17 cellular contexts compared by ENCODE assay signal in the genomic region with DNA sequence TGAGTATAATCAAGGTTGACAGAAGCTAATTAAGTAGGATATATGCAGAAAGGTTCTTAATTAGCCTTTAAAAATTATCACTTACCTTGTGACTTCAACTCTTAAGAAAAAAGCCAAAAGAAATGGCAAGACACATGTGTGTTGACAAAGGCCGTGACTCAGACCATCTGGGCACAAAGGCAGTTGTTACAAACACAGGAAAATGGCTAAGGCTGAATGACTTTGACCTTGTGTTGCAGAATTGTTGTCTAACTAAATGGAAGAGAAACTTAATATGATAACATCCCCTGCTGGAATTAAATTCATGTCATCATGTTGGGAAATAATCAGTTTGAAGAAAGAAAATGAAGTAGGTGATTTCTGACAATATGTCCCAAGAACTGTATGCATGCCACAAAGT.
DNase-seq lines count a peak whose midpoint lies in the region; ATAC-seq and TF ChIP-seq lines count a peak whose summit lies in the region.
"Had no signal": no experiment of that assay in that cellular context is flagged by ENCODE, and none has a peak within 500 bp of the region (broad histone marks: within the 10 kb centered on the region; RNA-seq: fewer than 3 reads in every experiment).

No MANE protein-coding gene starts in this region.

- H3K4me1 ChIP-seq in GM23338 (ENCODE audit: insufficient read depth): peaks cover 7% of the 10 kb centered on the region; the same call in 1 of the 2 replicates
- H3K4me1 ChIP-seq: psoas muscle had no signal

- no peaks in the 10 kb centered on the region for H3K27me3 ChIP-seq in GM23338 (ENCODE audit: insufficient read depth)
- H3K27me3 ChIP-seq: hepatocyte had no signal

- ATAC-seq in GM23338 (no peak), HG03196 (IDR thresholded peaks at IDR 0.05; ENCODE audit: unreplicated experiment) (no peak)
- ATAC-seq in naive thymus-derived CD8-positive, alpha-beta T cell: no peak
- ATAC-seq: Panc1, psoas muscle had no signal

- H3K27ac Mint-ChIP-seq in GM23338: no peak overlapping the region
- no peak overlapping the region for H3K27ac Mint-ChIP-seq in naive thymus-derived CD8-positive, alpha-beta T cell
- H3K27ac Mint-ChIP-seq: activated naive CD4-positive, alpha-beta T cell treated with anti-CD3 and anti-CD28 coated beads, Interleukin-2, amount 50 U/mL, for 24 hours had no signal

- DNase-seq in AG20443 (ENCODE audit: low spot score) (peak; percentile 56), HCEC 1CT (peak; percentile 73), RPMI7951 (ENCODE audit: low read depth) (peak; percentile 20), glomerular endothelial cell (ENCODE audit: extremely low read depth, low read depth, low spot score) (peak; percentile 58), HUDEP-2 (lab: John Stamatoyannopoulos, UW; ENCODE audit: unreplicated experiment in 76 of 76) (no peak), GM23338 (ENCODE audit: low spot score) (no peak)
- no peak for DNase-seq in naive thymus-derived CD8-positive, alpha-beta T cell
- DNase-seq: cerebellar nuclear complex, NCI-H1105 treated with DMSO at 0.1 percent for 48 hours, NCI-H345, psoas muscle, T-helper 1 cell had no signal

- H3K36me3 Mint-ChIP-seq in GM23338 (ENCODE audit: low read depth): no peaks in the 10 kb centered on the region
- no peaks in the 10 kb centered on the region for H3K36me3 Mint-ChIP-seq in naive thymus-derived CD8-positive, alpha-beta T cell
- H3K36me3 Mint-ChIP-seq: activated naive CD4-positive, alpha-beta T cell treated with anti-CD3 and anti-CD28 coated beads, Interleukin-2, amount 50 U/mL, for 24 hours had no signal

- POLR2A ChIA-PET in naive thymus-derived CD8-positive, alpha-beta T cell (lab: Charles Lee): no interaction called here

- H3K79me2 ChIP-seq in GM23338 (replicated peaks; ENCODE audit: insufficient read depth): no peaks in the 10 kb centered on the region
- H3K79me2 ChIP-seq: hepatocyte had no signal

- TF ChIP-seq CTCF in GM23338 (conservative IDR thresholded peaks at IDR 0.05; ENCODE audit: low read depth in 2 of 2): no peak

- H3K36me3 ChIP-seq in GM23338 (ENCODE audit: insufficient read depth): no peaks in the 10 kb centered on the region

- H3K9me2 ChIP-seq in GM23338 (ENCODE audit: insufficient read depth): no peaks in the 10 kb centered on the region

- H3K4me3 Mint-ChIP-seq in GM23338: no peak overlapping the region
- H3K4me3 Mint-ChIP-seq in naive thymus-derived CD8-positive, alpha-beta T cell: no peak overlapping the region
- H3K4me3 Mint-ChIP-seq: activated naive CD4-positive, alpha-beta T cell treated with anti-CD3 and anti-CD28 coated beads, Interleukin-2, amount 50 U/mL, for 24 hours had no signal

- H3K4me1 Mint-ChIP-seq in GM23338: peaks cover 12% of the 10 kb centered on the region; the same call in 2 of the 3 replicates
- no peaks in the 10 kb centered on the region for H3K4me1 Mint-ChIP-seq in naive thymus-derived CD8-positive, alpha-beta T cell
- H3K4me1 Mint-ChIP-seq: activated naive CD4-positive, alpha-beta T cell treated with anti-CD3 and anti-CD28 coated beads, Interleukin-2, amount 50 U/mL, for 24 hours had no signal

- H3K4me3 ChIP-seq in GM23338: no peak overlapping the region
- H3K4me3 ChIP-seq: hepatocyte, psoas muscle had no signal

- H3F3A ChIP-seq in GM23338 (replicated peaks; ENCODE audit: low read depth): no peaks in the 10 kb centered on the region

- H3K27ac ChIP-seq in GM23338 (ENCODE audit: low read depth): no peak overlapping the region
- H3K27ac ChIP-seq: epithelial cell of prostate, hepatocyte, psoas muscle had no signal

- H3K27me3 Mint-ChIP-seq in GM23338 (ENCODE audit: insufficient read depth, low read depth, poor library complexity): no peaks in the 10 kb centered on the region
- peaks cover 0 to 2% (median 0%) of the 10 kb centered on the region in 5 donors for H3K27me3 Mint-ChIP-seq in naive thymus-derived CD8-positive, alpha-beta T cell
- H3K27me3 Mint-ChIP-seq: activated naive CD4-positive, alpha-beta T cell treated with anti-CD3 and anti-CD28 coated beads, Interleukin-2, amount 50 U/mL, for 24 hours had no signal

- H2AFZ ChIP-seq in GM23338: no peak overlapping the region
- H2AFZ ChIP-seq: hepatocyte had no signal

- H4K20me1 ChIP-seq in GM23338 (replicated peaks; ENCODE audit: insufficient read depth): no peaks in the 10 kb centered on the region

- H3K9me3 Mint-ChIP-seq in GM23338: no peaks in the 10 kb centered on the region
- no peaks in the 10 kb centered on the region for H3K9me3 Mint-ChIP-seq in naive thymus-derived CD8-positive, alpha-beta T cell
- H3K9me3 Mint-ChIP-seq: activated naive CD4-positive, alpha-beta T cell treated with anti-CD3 and anti-CD28 coated beads, Interleukin-2, amount 50 U/mL, for 24 hours had no signal

- H3K4me2 ChIP-seq in GM23338: no peak overlapping the region
- H3K4me2 ChIP-seq: hepatocyte had no signal

TF ChIP-seq in GM23338, 12 proteins besides CTCF, POLR2A, EP300 and RAD21 (continues in another document):
- TF ChIP-seq, protein P1, sequence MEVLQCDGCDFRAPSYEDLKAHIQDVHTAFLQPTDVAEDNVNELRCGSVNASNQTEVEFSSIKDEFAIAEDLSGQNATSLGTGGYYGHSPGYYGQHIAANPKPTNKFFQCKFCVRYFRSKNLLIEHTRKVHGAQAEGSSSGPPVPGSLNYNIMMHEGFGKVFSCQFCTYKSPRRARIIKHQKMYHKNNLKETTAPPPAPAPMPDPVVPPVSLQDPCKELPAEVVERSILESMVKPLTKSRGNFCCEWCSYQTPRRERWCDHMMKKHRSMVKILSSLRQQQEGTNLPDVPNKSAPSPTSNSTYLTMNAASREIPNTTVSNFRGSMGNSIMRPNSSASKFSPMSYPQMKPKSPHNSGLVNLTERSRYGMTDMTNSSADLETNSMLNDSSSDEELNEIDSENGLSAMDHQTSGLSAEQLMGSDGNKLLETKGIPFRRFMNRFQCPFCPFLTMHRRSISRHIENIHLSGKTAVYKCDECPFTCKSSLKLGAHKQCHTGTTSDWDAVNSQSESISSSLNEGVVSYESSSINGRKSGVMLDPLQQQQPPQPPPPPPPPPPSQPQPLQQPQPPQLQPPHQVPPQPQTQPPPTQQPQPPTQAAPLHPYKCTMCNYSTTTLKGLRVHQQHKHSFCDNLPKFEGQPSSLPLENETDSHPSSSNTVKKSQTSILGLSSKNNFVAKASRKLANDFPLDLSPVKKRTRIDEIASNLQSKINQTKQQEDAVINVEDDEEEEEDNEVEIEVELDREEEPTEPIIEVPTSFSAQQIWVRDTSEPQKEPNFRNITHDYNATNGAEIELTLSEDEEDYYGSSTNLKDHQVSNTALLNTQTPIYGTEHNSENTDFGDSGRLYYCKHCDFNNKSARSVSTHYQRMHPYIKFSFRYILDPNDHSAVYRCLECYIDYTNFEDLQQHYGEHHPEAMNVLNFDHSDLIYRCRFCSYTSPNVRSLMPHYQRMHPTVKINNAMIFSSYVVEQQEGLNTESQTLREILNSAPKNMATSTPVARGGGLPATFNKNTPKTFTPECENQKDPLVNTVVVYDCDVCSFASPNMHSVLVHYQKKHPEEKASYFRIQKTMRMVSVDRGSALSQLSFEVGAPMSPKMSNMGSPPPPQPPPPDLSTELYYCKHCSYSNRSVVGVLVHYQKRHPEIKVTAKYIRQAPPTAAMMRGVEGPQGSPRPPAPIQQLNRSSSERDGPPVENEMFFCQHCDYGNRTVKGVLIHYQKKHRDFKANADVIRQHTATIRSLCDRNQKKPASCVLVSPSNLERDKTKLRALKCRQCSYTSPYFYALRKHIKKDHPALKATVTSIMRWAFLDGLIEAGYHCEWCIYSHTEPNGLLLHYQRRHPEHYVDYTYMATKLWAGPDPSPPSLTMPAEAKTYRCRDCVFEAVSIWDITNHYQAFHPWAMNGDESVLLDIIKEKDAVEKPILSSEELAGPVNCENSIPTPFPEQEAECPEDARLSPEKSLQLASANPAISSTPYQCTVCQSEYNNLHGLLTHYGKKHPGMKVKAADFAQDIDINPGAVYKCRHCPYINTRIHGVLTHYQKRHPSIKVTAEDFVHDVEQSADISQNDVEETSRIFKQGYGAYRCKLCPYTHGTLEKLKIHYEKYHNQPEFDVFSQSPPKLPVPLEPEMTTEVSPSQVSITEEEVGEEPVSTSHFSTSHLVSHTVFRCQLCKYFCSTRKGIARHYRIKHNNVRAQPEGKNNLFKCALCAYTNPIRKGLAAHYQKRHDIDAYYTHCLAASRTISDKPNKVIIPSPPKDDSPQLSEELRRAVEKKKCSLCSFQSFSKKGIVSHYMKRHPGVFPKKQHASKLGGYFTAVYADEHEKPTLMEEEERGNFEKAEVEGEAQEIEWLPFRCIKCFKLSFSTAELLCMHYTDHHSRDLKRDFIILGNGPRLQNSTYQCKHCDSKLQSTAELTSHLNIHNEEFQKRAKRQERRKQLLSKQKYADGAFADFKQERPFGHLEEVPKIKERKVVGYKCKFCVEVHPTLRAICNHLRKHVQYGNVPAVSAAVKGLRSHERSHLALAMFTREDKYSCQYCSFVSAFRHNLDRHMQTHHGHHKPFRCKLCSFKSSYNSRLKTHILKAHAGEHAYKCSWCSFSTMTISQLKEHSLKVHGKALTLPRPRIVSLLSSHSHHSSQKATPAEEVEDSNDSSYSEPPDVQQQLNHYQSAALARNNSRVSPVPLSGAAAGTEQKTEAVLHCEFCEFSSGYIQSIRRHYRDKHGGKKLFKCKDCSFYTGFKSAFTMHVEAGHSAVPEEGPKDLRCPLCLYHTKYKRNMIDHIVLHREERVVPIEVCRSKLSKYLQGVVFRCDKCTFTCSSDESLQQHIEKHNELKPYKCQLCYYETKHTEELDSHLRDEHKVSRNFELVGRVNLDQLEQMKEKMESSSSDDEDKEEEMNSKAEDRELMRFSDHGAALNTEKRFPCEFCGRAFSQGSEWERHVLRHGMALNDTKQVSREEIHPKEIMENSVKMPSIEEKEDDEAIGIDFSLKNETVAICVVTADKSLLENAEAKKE (CRISPR knock-in tag; IDR thresholded peaks at IDR 0.05): no peak
- no peak for TF ChIP-seq EZH2 (IDR thresholded peaks at IDR 0.05; ENCODE audit: low read depth, unreplicated experiment)

Comparison
In these comparisons a context has a peak if more than half of its experiments do, and no peak if none do; other contexts are left out.
1. DNase-seq: peak in AG20443 (single experiment), HCEC 1CT (single experiment), RPMI7951 (single experiment) and glomerular endothelial cell (single experiment); none in HUDEP-2 (0 of 76), GM23338 (single experiment) and naive thymus-derived CD8-positive, alpha-beta T cell (0 of 10).